ENCODE assay signal across 1 cellular context in genomic region chr2:55087930-55088329, GRCh38.
TF ChIP-seq lines count a peak whose summit lies in the region.

No MANE protein-coding gene starts in this region.

TF ChIP-seq in K562, 482 proteins besides CTCF, POLR2A, EP300 and RAD21 (continued from another document):
- TF ChIP-seq HNRNPUL1 (IDR thresholded peaks at IDR 0.05; ENCODE audit: low read length): no peak
- TF ChIP-seq HMBOX1 (IDR thresholded peaks at IDR 0.05): 0 out of 2 replicates have a peak, but pooled peaks have one; percentile 8
- peak; percentile 5; the same call in 1 of the 2 replicates for TF ChIP-seq ZBTB40 (IDR thresholded peaks at IDR 0.05)
- TF ChIP-seq ZBTB40 (CRISPR knock-in tag; IDR thresholded peaks at IDR 0.05): no peak
- peak; percentile 38; the same call in 1 of the 2 replicates for TF ChIP-seq TAL1 (IDR thresholded peaks at IDR 0.05)
- TF ChIP-seq PML (IDR thresholded peaks at IDR 0.05; ENCODE audit: low read length): peak; percentile 26; the same call in 1 of the 2 replicates
- no peak for TF ChIP-seq ZNF655 (CRISPR knock-in tag; IDR thresholded peaks at IDR 0.05)
- TF ChIP-seq ARID1B (IDR thresholded peaks at IDR 0.05): peak; percentile 68; the same call in 1 of the 2 replicates
- TF ChIP-seq ESRRB (CRISPR knock-in tag; IDR thresholded peaks at IDR 0.05; ENCODE audit: borderline replicate concordance): no peak
- peak; percentile 7 for TF ChIP-seq MEIS2 (IDR thresholded peaks at IDR 0.05; ENCODE audit: partially characterized antibody)
- TF ChIP-seq MAZ (CRISPR knock-in tag; conservative IDR thresholded peaks at IDR 0.05 in 1 of 2, IDR thresholded peaks at IDR 0.05 in 1 of 2): 0 out of 4 replicates have a peak, but pooled peaks of 1 of the 2 experiments have one; percentile 15
- no peak for TF ChIP-seq GABPB1 (CRISPR knock-in tag; IDR thresholded peaks at IDR 0.05)
- peak; percentile 46; the same call in 1 of the 2 replicates for TF ChIP-seq JUND (IDR thresholded peaks at IDR 0.05; ENCODE audit: borderline replicate concordance, low read depth, low read length)
- TF ChIP-seq JUND (tag; IDR thresholded peaks at IDR 0.05; ENCODE audit: borderline replicate concordance, low read depth, low read length): no peak; the same call in 2 of the 3 replicates
- peak; percentile 48; the same call in 1 of the 2 replicates for TF ChIP-seq CXXC5 (CRISPR knock-in tag; IDR thresholded peaks at IDR 0.05)
- peak; percentile 61 for TF ChIP-seq CBFA2T3 (IDR thresholded peaks at IDR 0.05)
TF ChIP-seq in K562: peak in this region for 14.
